In the genomic region with DNA sequence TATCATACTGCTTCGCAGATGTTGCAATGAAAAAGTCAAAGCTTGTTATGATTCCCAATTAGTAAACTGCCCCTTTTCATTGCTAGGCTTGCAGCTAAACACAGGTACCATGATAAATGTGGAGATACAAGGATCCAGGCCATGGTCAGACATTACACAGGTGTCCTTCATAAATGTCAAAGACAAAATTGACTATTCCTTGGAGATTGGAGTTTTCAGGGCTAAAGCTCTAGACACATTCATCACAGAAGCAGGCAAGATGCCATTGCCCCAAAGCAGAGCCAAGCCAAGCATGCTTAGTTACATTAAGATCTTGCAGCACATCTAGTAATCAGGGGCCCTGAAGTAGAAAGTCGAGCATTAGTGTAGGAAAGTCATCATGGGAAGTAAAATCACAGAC, we compare ENCODE assay signal across 15 cellular contexts.
DNase-seq lines count a peak whose midpoint lies in the region; ATAC-seq and TF ChIP-seq lines count a peak whose summit lies in the region.
"Had no signal": no experiment of that assay in that cellular context is flagged by ENCODE, and none has a peak within 500 bp of the region (broad histone marks: within the 10 kb centered on the region; RNA-seq: fewer than 3 reads in every experiment).

No MANE protein-coding gene starts in this region.

- 65 to 84% (median 74%) methylated on average over 2 of the region's 2 CpGs for WGBS in heart left ventricle, 4 donors

- H3K4me3 ChIP-seq in heart left ventricle (no peak overlapping the region), upper lobe of right lung (no peak overlapping the region)
- H3K4me3 ChIP-seq: GM23248 had no signal

- H3K4me1 ChIP-seq in heart left ventricle = no peaks in the 10 kb centered on the region
- no peaks in the 10 kb centered on the region for H3K4me1 ChIP-seq in upper lobe of right lung

- H3K9me3 ChIP-seq in heart left ventricle (no peaks in the 10 kb centered on the region), upper lobe of right lung (no peaks in the 10 kb centered on the region)

- ATAC-seq in Right ventricle myocardium inferior (no peak), heart left ventricle (no peak), left ventricle myocardium superior (no peak), upper lobe of right lung (no peak)

- TF ChIP-seq CTCF in heart left ventricle (IDR thresholded peaks at IDR 0.05) = no peak
- TF ChIP-seq CTCF in upper lobe of right lung (IDR thresholded peaks at IDR 0.05) = no peak

- H3K27me3 ChIP-seq in heart left ventricle = no peaks in the 10 kb centered on the region
- H3K27me3 ChIP-seq in upper lobe of right lung = no peaks in the 10 kb centered on the region

- H3K27ac ChIP-seq in heart left ventricle (no peak overlapping the region), upper lobe of right lung (no peak overlapping the region)
- H3K27ac ChIP-seq: GM23248 had no signal

- intact Hi-C loops in Right ventricle myocardium inferior (cut with DNase I) = no loop called here
- intact Hi-C loops in heart left ventricle (cut with DNase I) = no loop called here
- intact Hi-C loops in left ventricle myocardium superior (cut with micrococcal nuclease) = no loop called here
- intact Hi-C loops in upper lobe of right lung (cut with DNase I) = no loop called here

- H3K36me3 ChIP-seq in heart left ventricle (no peaks in the 10 kb centered on the region), upper lobe of right lung (no peaks in the 10 kb centered on the region)

- TF ChIP-seq POLR2A in heart left ventricle (IDR thresholded peaks at IDR 0.05) = no peak

- DNase-seq in Right ventricle myocardium inferior (ENCODE audit: missing footprints) = peak; percentile 55
- DNase-seq in heart left ventricle = no peak
- peak; percentile 65 for DNase-seq in astrocyte of the hippocampus (ENCODE audit: low read depth, low spot score)
- peak; percentile 37 for DNase-seq in left ventricle myocardium superior
- no peak for DNase-seq in germinal center (ENCODE audit: low spot score)
- DNase-seq in upper lobe of right lung = no peak
- no peak for DNase-seq in NCI-H1436 (lab: John Stamatoyannopoulos, UW)
- DNase-seq: ACHN; C1 segment of cervical spinal cord; Calu3; CD4-positive, alpha-beta T cell; DMS 273 treated with DMSO at 0.1 percent for 48 hours; GM23248; H7; IMR-90 had no signal

Comparison
In these comparisons a context has a peak if more than half of its experiments do, and no peak if none do; other contexts are left out.
1. DNase-seq: peak in Right ventricle myocardium inferior (single experiment), astrocyte of the hippocampus (single experiment) and left ventricle myocardium superior (single experiment); none in heart left ventricle (0 of 5), germinal center (single experiment), upper lobe of right lung (single experiment) and NCI-H1436 (single experiment).